Comparison of ENCODE assay signal across 9 cellular contexts in genomic region chr19:15280915-15281683, GRCh38. TPM values are rescaled to one million over a fixed set of nuclear protein-coding genes. Genes with fewer than 3 reads are reported as not detected.
DNase-seq lines count a peak whose midpoint lies in the region; ATAC-seq and TF ChIP-seq lines count a peak whose summit lies in the region.
"Had no signal": no experiment of that assay in that cellular context is flagged by ENCODE, and none has a peak within 500 bp of the region (broad histone marks: within the 10 kb centered on the region; RNA-seq: fewer than 3 reads in every experiment).

No MANE protein-coding gene starts in this region.

- no peak overlapping the region for H3K4me3 Mint-ChIP-seq in activated CD4-positive, alpha-beta T cell treated with anti-CD3 and anti-CD28 coated beads, Interleukin-2, amount 10 ng/mL, durations not matched to agents 7 days and 5 days

- H3K9me3 Mint-ChIP-seq in activated CD4-positive, alpha-beta T cell treated with anti-CD3 and anti-CD28 coated beads, Interleukin-2, amount 10 ng/mL, durations not matched to agents 7 days and 5 days = no peaks in the 10 kb centered on the region

- H3K4me1 ChIP-seq in osteoblast (ENCODE audit: insufficient read depth, low read length) = peaks cover 59% of the 10 kb centered on the region

- TF ChIP-seq CTCF in WI38 (IDR thresholded peaks at IDR 0.05; ENCODE audit: low read depth, low read length) (0 out of 2 replicates have a peak, but pooled peaks have one; percentile 11), osteoblast (IDR thresholded peaks at IDR 0.05; ENCODE audit: extremely low read depth, low read depth, low read length) (peak; percentile 16)

- H3K27me3 Mint-ChIP-seq in activated CD4-positive, alpha-beta T cell treated with anti-CD3 and anti-CD28 coated beads, Interleukin-2, amount 10 ng/mL, durations not matched to agents 7 days and 5 days = no peaks in the 10 kb centered on the region

- no peak overlapping the region for H2AFZ ChIP-seq in osteoblast (ENCODE audit: low read length)

- H3K4me2 ChIP-seq in osteoblast (ENCODE audit: insufficient read depth, low read length) = peak overlapping the region; percentile 50

- no peaks in the 10 kb centered on the region for H3K27me3 ChIP-seq in osteoblast (ENCODE audit: insufficient read depth, low read length)
- H3K27me3 ChIP-seq: SJSA1 had no signal

- H3K27ac Mint-ChIP-seq in activated CD4-positive, alpha-beta T cell treated with anti-CD3 and anti-CD28 coated beads, Interleukin-2, amount 10 ng/mL, durations not matched to agents 7 days and 5 days = no peak overlapping the region

- H3K36me3 ChIP-seq in osteoblast (ENCODE audit: insufficient read depth, low read length) = no peaks in the 10 kb centered on the region

- H3K9me3 ChIP-seq in osteoblast (ENCODE audit: low read depth, low read length) = no peaks in the 10 kb centered on the region
- H3K9me3 ChIP-seq: SJSA1 had no signal

- peak overlapping the region; percentile 38 for H3K27ac ChIP-seq in osteoblast (ENCODE audit: low read depth, low read length)
- H3K27ac ChIP-seq: SJSA1 had no signal

- peaks cover 100% of the 10 kb centered on the region for H3K79me2 ChIP-seq in osteoblast (ENCODE audit: insufficient read depth, low read length)

- POLR2A ChIA-PET in activated CD4-positive, alpha-beta T cell treated with anti-CD3 and anti-CD28 coated beads, Interleukin-2, amount 10 ng/mL, durations not matched to agents 7 days and 5 days (lab: Charles Lee) = no interaction called here

- ATAC-seq in HG02981 (IDR thresholded peaks at IDR 0.05; ENCODE audit: unreplicated experiment) = no peak

- DNase-seq in DMS153 treated with DMSO at 0.1 percent for 48 hours (lab: John Stamatoyannopoulos, UW; ENCODE audit: unreplicated experiment) (peak; percentile 51), NCI-H1436 (lab: John Stamatoyannopoulos, UW) (peak; percentile 27), glomerular visceral epithelial cell (ENCODE audit: extremely low spot score) (peak; percentile 85), osteoblast (ENCODE audit: insufficient read length, low spot score, missing footprints) (peak; percentile 90), GDM1 (lab: John Stamatoyannopoulos, UW) (no peak)
- no peak for DNase-seq in activated CD4-positive, alpha-beta T cell treated with anti-CD3 and anti-CD28 coated beads, Interleukin-2, amount 10 ng/mL, durations not matched to agents 7 days and 5 days

- CTCF ChIA-PET in activated CD4-positive, alpha-beta T cell treated with anti-CD3 and anti-CD28 coated beads, Interleukin-2, amount 10 ng/mL, durations not matched to agents 7 days and 5 days (lab: Charles Lee) = no interaction called here

- no peaks in the 10 kb centered on the region for H3K36me3 Mint-ChIP-seq in activated CD4-positive, alpha-beta T cell treated with anti-CD3 and anti-CD28 coated beads, Interleukin-2, amount 10 ng/mL, durations not matched to agents 7 days and 5 days (ENCODE audit: low read depth)

- H3K4me1 Mint-ChIP-seq in activated CD4-positive, alpha-beta T cell treated with anti-CD3 and anti-CD28 coated beads, Interleukin-2, amount 10 ng/mL, durations not matched to agents 7 days and 5 days = peaks cover 63% of the 10 kb centered on the region

- H3K4me3 ChIP-seq in WI38 (ENCODE audit: low read depth, low read length) = no peak overlapping the region
- H3K4me3 ChIP-seq in osteoblast (ENCODE audit: insufficient read depth, low read length) = no peak overlapping the region
- H3K4me3 ChIP-seq: SJSA1 had no signal

- H4K20me1 ChIP-seq in osteoblast (ENCODE audit: insufficient read depth, low read length) = peaks cover 93% of the 10 kb centered on the region

RNA-seq across cellular contexts. Expression of gene EPHX3, which starts 48.9 kb away (rescaled TPM):
- total RNA-seq in osteoblast = 0.29 TPM in 1 of 2 replicates, not detected in the other
- under 1 TPM; 0.32 to 0.42 TPM for total RNA-seq in activated CD4-positive, alpha-beta T cell treated with anti-CD3 and anti-CD28 coated beads, Interleukin-2, amount 10 ng/mL, durations not matched to agents 7 days and 5 days

RNA-seq across cellular contexts. Expression of gene BRD4, which starts 51.2 kb away (rescaled TPM):
- total RNA-seq in osteoblast = 25.0 and 25.7 TPM in 2 replicates
- 100 to 1,000 TPM; 114 to 115 TPM for total RNA-seq in activated CD4-positive, alpha-beta T cell treated with anti-CD3 and anti-CD28 coated beads, Interleukin-2, amount 10 ng/mL, durations not matched to agents 7 days and 5 days

Comparison
In these comparisons a context has a peak if more than half of its experiments do, and no peak if none do; other contexts are left out.
1. DNase-seq: peak in DMS153 treated with DMSO at 0.1 percent for 48 hours (single experiment), NCI-H1436 (single experiment), glomerular visceral epithelial cell (single experiment) and osteoblast (single experiment); none in GDM1 (single experiment) and activated CD4-positive, alpha-beta T cell treated with anti-CD3 and anti-CD28 coated beads, Interleukin-2, amount 10 ng/mL, durations not matched to agents 7 days and 5 days (single experiment).